Comparison of ENCODE assay signal across 40 cellular contexts in genomic region chr20:63013207-63013606, GRCh38. TPM values are rescaled to one million over a fixed set of nuclear protein-coding genes. Genes with fewer than 3 reads are reported as not detected.
"Had no signal": no experiment of that assay in that cellular context is flagged by ENCODE, and none has a peak within 500 bp of the region (broad histone marks: within the 10 kb centered on the region; RNA-seq: fewer than 3 reads in every experiment).

No MANE protein-coding gene starts in this region.

- DNase-seq: activated B cell treated with CpG ODN at 0.5 μM for 24 hours; activated CD4-positive, alpha-beta T cell treated with anti-CD3 and anti-CD28 coated beads for 48 hours; activated CD4-positive, alpha-beta T cell treated with anti-CD3 and anti-CD28 coated beads, Interleukin-2, amount 50 U/mL, for 1 hour; activated CD4-positive, alpha-beta T cell treated with anti-CD3 and anti-CD28 coated beads, Interleukin-2, amount 50 U/mL, for 48 hours; activated CD8-positive, alpha-beta memory T cell treated with anti-CD3 and anti-CD28 coated beads for 24 hours; activated CD8-positive, alpha-beta T cell treated with anti-CD3 and anti-CD28 coated beads for 36 hours; activated effector memory CD4-positive, alpha-beta T cell treated with Interleukin-2 at 50 U/mL for 16 hours; activated gamma-delta T cell treated with Interleukin-2 at 50 U/mL for 16 hours; activated naive CD4-positive, alpha-beta T cell treated with anti-CD3 and anti-CD28 coated beads, Interleukin-2, amount 50 U/mL, for 16 hours; activated naive CD4-positive, alpha-beta T cell treated with Interleukin-2 at 50 U/mL for 16 hours; activated T-cell treated with anti-CD3 and anti-CD28 coated beads, Interleukin-2, amount 50 U/mL, for 4 hours; amniotic stem cell; anterior cingulate cortex; brain microvascular endothelial cell; cortex of kidney; dermis blood vessel endothelial cell; effector CD4-positive, alpha-beta T cell; effector memory CD8-positive, alpha-beta T cell; esophagus squamous epithelium; foreskin melanocyte; T1000; WERI-Rb-1 had no signal

- H3K4me3 ChIP-seq: esophagus squamous epithelium, heart right ventricle, hepatocyte had no signal

- H2AFZ ChIP-seq: hepatocyte had no signal

- H3K27ac ChIP-seq: brain microvascular endothelial cell, epithelial cell of prostate, esophagus squamous epithelium, heart right ventricle, hepatocyte, WERI-Rb-1 had no signal

- H3K4me2 ChIP-seq: hepatocyte had no signal

- H3K79me2 ChIP-seq: hepatocyte had no signal

- H3K36me3 ChIP-seq: brain microvascular endothelial cell, esophagus squamous epithelium, heart right ventricle, WERI-Rb-1 had no signal

- H3K27ac Mint-ChIP-seq: activated B cell treated with CpG ODN at 0.5 μM for 24 hours; activated CD8-positive, alpha-beta T cell treated with anti-CD3 and anti-CD28 coated beads for 36 hours; activated naive CD8-positive, alpha-beta T cell; activated T-helper 17 cell treated with anti-CD3 and anti-CD28 coated beads, Interleukin-2, amount 50 U/mL, for 72 hours; effector memory CD8-positive, alpha-beta T cell; T-helper 2 cell treated with Interferon-gamma antibody and Interleukin-4, amounts not matched to agents 5 μg/mL and 100 μg/mL, for 36 hours had no signal

- H3K4me3 Mint-ChIP-seq: activated B cell treated with CpG ODN at 0.5 μM for 24 hours; activated CD8-positive, alpha-beta T cell treated with anti-CD3 and anti-CD28 coated beads for 36 hours; activated naive CD8-positive, alpha-beta T cell; activated T-cell treated with anti-CD3 and anti-CD28 coated beads, Interleukin-2, amount 50 U/mL, for 4 hours; activated T-helper 17 cell treated with anti-CD3 and anti-CD28 coated beads, Interleukin-2, amount 50 U/mL, for 72 hours; effector memory CD8-positive, alpha-beta T cell; T-helper 2 cell treated with Interferon-gamma antibody and Interleukin-4, amounts not matched to agents 5 μg/mL and 100 μg/mL, for 36 hours had no signal

- FAIRE-seq: astrocyte, bronchial epithelial cell, colon, endometrium, endothelial cell of umbilical vein had no signal

- ATAC-seq: activated CD4-positive, CD25-positive, alpha-beta regulatory T cell treated with anti-CD3 and anti-CD28 coated beads, Interleukin-2, amount 50 U/mL, for 24 hours; activated CD8-positive, alpha-beta T cell treated with anti-CD3 and anti-CD28 coated beads for 36 hours; activated T-cell treated with anti-CD3 and anti-CD28 coated beads, Interleukin-2, amount 50 U/mL, for 4 hours; activated T-helper 17 cell treated with anti-CD3 and anti-CD28 coated beads, Interleukin-2, amount 50 U/mL, for 72 hours; effector memory CD8-positive, alpha-beta T cell; heart right ventricle had no signal

RNA-seq across cellular contexts. Expression of gene BHLHE23, which starts 6.4 kb away (rescaled TPM):
- total RNA-seq: activated B cell treated with CpG ODN at 0.5 μM for 24 hours; activated CD8-positive, alpha-beta T cell treated with anti-CD3 and anti-CD28 coated beads for 36 hours; activated T-cell treated with anti-CD3 and anti-CD28 coated beads, Interleukin-2, amount 50 U/mL, for 4 hours; activated T-helper 17 cell treated with anti-CD3 and anti-CD28 coated beads, Interleukin-2, amount 50 U/mL, for 72 hours; astrocyte; bronchial epithelial cell; cardiac septum; chondrocyte; dermis blood vessel endothelial cell; endothelial cell of umbilical vein; esophagus squamous epithelium; fibroblast of lung; fibroblast of villous mesenchyme; heart right ventricle; hepatocyte had no signal
- polyA plus RNA-seq: adipose tissue, endothelial cell of umbilical vein, esophagus, fibroblast of lung, hepatocyte had no signal
